In genomic region chr3:31345581-31345980, GRCh38 we compare ENCODE assay signal across 25 cellular contexts.
"Had no signal": no experiment of that assay in that cellular context is flagged by ENCODE, and none has a peak within 500 bp of the region (broad histone marks: within the 10 kb centered on the region; RNA-seq: fewer than 3 reads in every experiment).

No MANE protein-coding gene starts in this region.

- H3K79me2 ChIP-seq: hepatocyte had no signal

- H2AFZ ChIP-seq: hepatocyte had no signal

- H3K27me3 Mint-ChIP-seq: naive thymus-derived CD4-positive, alpha-beta T cell; stimulated activated memory B cell treated with anti-CD40 and anti-IgM and Interleukin-4, amounts not matched to agents 10 μg/mL and 1 μg/mL and 100 μg/mL, for 72 hours; stimulated activated naive CD8-positive, alpha-beta T cell treated with anti-CD3 and anti-CD28 coated beads, Interleukin-15, amount 100 ng/mL, for 72 hours; type B pancreatic cell had no signal

- H3K36me3 ChIP-seq: left ventricle myocardium inferior, pancreas, prostate gland, sigmoid colon, spleen, tibial nerve, uterus had no signal

- H3K4me3 Mint-ChIP-seq: naive thymus-derived CD4-positive, alpha-beta T cell; natural killer cell treated with Interleukin-12 subunit alpha and Interleukin-12 subunit beta and Interleukin-15 and Interleukin-18, amount 100 ng/mL, for 72 hours; stimulated activated memory B cell treated with anti-CD40 and anti-IgM and Interleukin-4, amounts not matched to agents 10 μg/mL and 1 μg/mL and 100 μg/mL, for 72 hours; stimulated activated naive CD8-positive, alpha-beta T cell treated with anti-CD3 and anti-CD28 coated beads, Interleukin-15, amount 100 ng/mL, for 72 hours; type B pancreatic cell had no signal

- H3K4me2 ChIP-seq: hepatocyte had no signal

- DNase-seq: islet precursor cell; left ventricle myocardium inferior; midbrain; mucosa of descending colon; naive thymus-derived CD4-positive, alpha-beta T cell; nucleus accumbens; pancreas; posterior cingulate gyrus; retina; right cardiac atrium; sigmoid colon; small intestine; spleen; stimulated activated CD4-positive, alpha-beta T cell treated with anti-CD3 and anti-CD28 coated beads, Interleukin-4, amount 100 ng/mL, for 24 hours; stimulated activated naive CD4-positive, alpha-beta T cell treated with Interleukin-2 at 50 U/mL for 16 hours; stimulated activated naive CD8-positive, alpha-beta T cell treated with anti-CD3 and anti-CD28 coated beads, Interleukin-15, amount 100 ng/mL, for 72 hours; substantia nigra; uterus had no signal

- H3K4me3 ChIP-seq: hepatocyte, left ventricle myocardium inferior, lung, mucosa of descending colon, pancreas, prostate gland, sigmoid colon, spleen, tibial nerve, uterus had no signal

- H3K36me3 Mint-ChIP-seq: stimulated activated memory B cell treated with anti-CD40 and anti-IgM and Interleukin-4, amounts not matched to agents 10 μg/mL and 1 μg/mL and 100 μg/mL, for 72 hours; type B pancreatic cell had no signal

- H3K4me1 ChIP-seq: left ventricle myocardium inferior, pancreas, prostate gland, sigmoid colon, spleen, uterus had no signal

- H3K27ac ChIP-seq: hepatocyte, left ventricle myocardium inferior, pancreas, prostate gland, sigmoid colon, spleen, tibial nerve, uterus had no signal

- H3K27ac Mint-ChIP-seq: naive thymus-derived CD4-positive, alpha-beta T cell; natural killer cell treated with Interleukin-12 subunit alpha and Interleukin-12 subunit beta and Interleukin-15 and Interleukin-18, amount 100 ng/mL, for 72 hours; stimulated activated memory B cell treated with anti-CD40 and anti-IgM and Interleukin-4, amounts not matched to agents 10 μg/mL and 1 μg/mL and 100 μg/mL, for 72 hours; stimulated activated naive CD8-positive, alpha-beta T cell treated with anti-CD3 and anti-CD28 coated beads, Interleukin-15, amount 100 ng/mL, for 72 hours; type B pancreatic cell had no signal

- H3K9me3 ChIP-seq: mucosa of descending colon, pancreas, prostate gland, sigmoid colon, uterus had no signal

- H3K27me3 ChIP-seq: hepatocyte, pancreas, sigmoid colon, spleen, tibial nerve, uterus had no signal

- ATAC-seq: mucosa of descending colon; naive thymus-derived CD4-positive, alpha-beta T cell; natural killer cell treated with Interleukin-12 subunit alpha and Interleukin-12 subunit beta and Interleukin-15 and Interleukin-18, amount 100 ng/mL, for 72 hours; pancreas; right cardiac atrium; stimulated activated memory B cell treated with anti-CD40 and anti-IgM and Interleukin-4, amounts not matched to agents 10 μg/mL and 1 μg/mL and 100 μg/mL, for 72 hours; stimulated activated naive CD8-positive, alpha-beta T cell treated with anti-CD3 and anti-CD28 coated beads, Interleukin-15, amount 100 ng/mL, for 72 hours had no signal

- H3K4me1 Mint-ChIP-seq: stimulated activated memory B cell treated with anti-CD40 and anti-IgM and Interleukin-4, amounts not matched to agents 10 μg/mL and 1 μg/mL and 100 μg/mL, for 72 hours; stimulated activated naive CD8-positive, alpha-beta T cell treated with anti-CD3 and anti-CD28 coated beads, Interleukin-15, amount 100 ng/mL, for 72 hours had no signal
